Comparison of ENCODE assay signal across 8 cellular contexts in the genomic region with DNA sequence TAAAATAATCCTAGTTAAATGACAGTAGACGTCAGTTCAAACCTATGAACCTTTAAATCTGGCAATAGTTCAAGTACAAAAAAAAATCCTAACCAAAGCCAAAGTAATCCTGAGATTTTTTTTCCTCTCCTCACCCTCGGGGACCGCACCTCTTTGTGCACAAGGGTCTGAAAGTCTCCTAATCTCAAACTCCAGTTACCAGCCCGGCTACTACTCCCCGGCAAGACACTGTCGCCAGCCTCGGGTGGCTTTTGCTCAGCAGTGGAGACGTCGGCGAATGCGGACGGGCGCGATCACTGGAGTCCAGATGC. TPM values are rescaled to one million over a fixed set of nuclear protein-coding genes. Genes with fewer than 3 reads are reported as not detected.
DNase-seq lines count a peak whose midpoint lies in the region; ATAC-seq and TF ChIP-seq lines count a peak whose summit lies in the region.

No MANE protein-coding gene starts in this region.

- H3K4me3 Mint-ChIP-seq in MCF 10A (ENCODE audit: unreplicated experiment): peak overlapping the region; percentile 86
- peak overlapping the region; percentile 91 for H3K4me3 Mint-ChIP-seq in mesothelial cell of epicardium

- BruUV-seq in IMR-90 (replicated peaks; lab: Mats Ljungman, UMichigan): TSS peak; percentile 48
- TSS peak; percentile 41 for BruUV-seq in MCF 10A (replicated peaks; lab: Mats Ljungman, UMichigan)

- H3K9me3 ChIP-seq in IMR-90 (ENCODE audit: control insufficient read depth, insufficient read depth, low read length): no peaks in the 10 kb centered on the region

- H3K27ac Mint-ChIP-seq in MCF 10A (ENCODE audit: low read depth, unreplicated experiment) (peak overlapping the region; percentile 98), mesothelial cell of epicardium (peak overlapping the region; percentile 99)

- H3K9me3 Mint-ChIP-seq in MCF 10A (ENCODE audit: unreplicated experiment) (no peaks in the 10 kb centered on the region), mesothelial cell of epicardium (no peaks in the 10 kb centered on the region)

- H4K91ac ChIP-seq in IMR-90 (ENCODE audit: insufficient read depth, low read depth, low read length): peak overlapping the region; percentile 100

- H3K27me3 Mint-ChIP-seq in MCF 10A (ENCODE audit: insufficient read depth, unreplicated experiment) (no peaks in the 10 kb centered on the region), mesothelial cell of epicardium (ENCODE audit: low read depth) (no peaks in the 10 kb centered on the region)

- TF ChIP-seq POLR2A in IMR-90 (IDR thresholded peaks at IDR 0.05; ENCODE audit: low read depth, low read length): no peak

- H3K4me1 Mint-ChIP-seq in MCF 10A (ENCODE audit: insufficient read depth, unreplicated experiment): peaks cover 29% of the 10 kb centered on the region
- H3K4me1 Mint-ChIP-seq in mesothelial cell of epicardium: peaks cover 39% of the 10 kb centered on the region

- H2BK5ac ChIP-seq in IMR-90 (ENCODE audit: low read depth, low read length, poor library complexity, severe bottlenecking): peak overlapping the region; percentile 98

- peaks cover 3% of the 10 kb centered on the region; the same call in 1 of the 2 replicates for H3K9me1 ChIP-seq in IMR-90 (ENCODE audit: insufficient read depth, low read length)

- H3K79me1 ChIP-seq in IMR-90 (ENCODE audit: low read depth in 1 of 2, low read length in 2 of 2): peaks cover 10 to 35% of the 10 kb centered on the region in 2 experiments; a peak in 2 of 4 replicates

- H2AK9ac ChIP-seq in IMR-90 (replicated peaks; ENCODE audit: low read depth, low read length, poor library complexity): peak overlapping the region; percentile 100

- DNase-seq in GM12864 (ENCODE audit: low read depth): no peak
- DNase-seq in IMR-90: no peak
- no peak for DNase-seq in MCF 10A (ENCODE audit: unreplicated experiment)
- no peak for DNase-seq in mesothelial cell of epicardium (ENCODE audit: low spot score in 2 of 2, unreplicated experiment in 2 of 2)
- no peak for DNase-seq in COLO668 (lab: John Stamatoyannopoulos, UW; ENCODE audit: unreplicated experiment)
- no peak for DNase-seq in EL
- no peak for DNase-seq in stimulated activated CD4-positive, alpha-beta T cell treated with anti-CD3 and anti-CD28 coated beads, Interleukin-4, amount 100 ng/mL, for 1 hour

- H3K4ac ChIP-seq in IMR-90 (ENCODE audit: low read depth, low read length): peak overlapping the region; percentile 95

- peak overlapping the region; percentile 94 for H2AK5ac ChIP-seq in IMR-90 (ENCODE audit: low read depth, low read length)

- POLR2A ChIA-PET in IMR-90 (lab: Charles Lee; ENCODE audit: unreplicated experiment): no interaction called here
- POLR2A ChIA-PET in MCF 10A (lab: Yijun Ruan, JAX): interaction anchor here (0.9 to 11.1 kb wide), 10 partner anchors 8 to 518 kb away, joined by 3 to 327 read pairs (median 10); a partner anchor contains a TSS

- CTCF ChIA-PET in IMR-90 (lab: Yijun Ruan, JAX): no interaction called here
- CTCF ChIA-PET in MCF 10A (lab: Yijun Ruan, JAX): no interaction called here

- peak overlapping the region; percentile 98 for H3K14ac ChIP-seq in IMR-90 (replicated peaks; ENCODE audit: low read depth, low read length)

- no peaks in the 10 kb centered on the region for H3K4me1 ChIP-seq in IMR-90 (ENCODE audit: control insufficient read depth, insufficient read depth, low read length)

- H3K4me2 ChIP-seq in IMR-90 (ENCODE audit: low read depth, low read length): peak overlapping the region; percentile 92; the same call in 1 of the 2 replicates

- H3K4me3 ChIP-seq in GM12864 (ENCODE audit: low read depth, low read length) (peak overlapping the region; percentile 92), IMR-90 (ENCODE audit: insufficient read depth, low read depth, low read length) (peak overlapping the region; percentile 94)

- peak overlapping the region; percentile 97 for H3K23ac ChIP-seq in IMR-90 (ENCODE audit: low read depth, low read length)

- peak overlapping the region; percentile 98 for H3K56ac ChIP-seq in IMR-90 (ENCODE audit: extremely low read depth, insufficient read depth, low read length)

- H2BK15ac ChIP-seq in IMR-90 (ENCODE audit: low read depth, low read length): peak overlapping the region; percentile 38; the same call in 1 of the 3 replicates

- intact Hi-C loops in IMR-90 (cut with micrococcal nuclease) (loop anchor here (2.0 kb wide), 1 partner anchor 144 kb away; a partner anchor contains a TSS), MCF 10A (cut with micrococcal nuclease) (no loop called here)

- ATAC-seq in IMR-90 (ENCODE audit: low read depth) (no peak), HG02610 (IDR thresholded peaks at IDR 0.05; ENCODE audit: unreplicated experiment) (no peak)

- peaks cover 60% of the 10 kb centered on the region for H3K36me3 Mint-ChIP-seq in MCF 10A (ENCODE audit: insufficient read depth, unreplicated experiment)
- peaks cover 7% of the 10 kb centered on the region for H3K36me3 Mint-ChIP-seq in mesothelial cell of epicardium

- H4K20me1 ChIP-seq in IMR-90 (ENCODE audit: insufficient read depth, low read length): peaks cover 31% of the 10 kb centered on the region

- peak overlapping the region; percentile 96 for H3K18ac ChIP-seq in IMR-90 (ENCODE audit: low read depth, low read length)

- no peaks in the 10 kb centered on the region for H3K27me3 ChIP-seq in IMR-90 (ENCODE audit: control insufficient read depth, insufficient read depth, low read length)

- no peak for TF ChIP-seq RAD21 in IMR-90 (IDR thresholded peaks at IDR 0.05; ENCODE audit: low read length)

- peak overlapping the region; percentile 91 for H4K5ac ChIP-seq in IMR-90 (ENCODE audit: low read depth, low read length)

- WGBS in IMR-90 (ENCODE audit: extremely low coverage in 2 of 2, insufficient read length in 1 of 2), 2 experiments: 0% methylated on average over 11 of the region's 14 CpGs; no CpG with 5 or more reads in 1 of the 2 experiments

- dilution Hi-C loops in IMR-90 (cut with HindIII; ENCODE audit: low sequenced_read_pairs, unreplicated experiment): no loop called here

- peak overlapping the region; percentile 81 to 96 for H4K8ac ChIP-seq in IMR-90 (ENCODE audit: low read depth in 2 of 2, low read length in 2 of 2)

- H2AFZ ChIP-seq in IMR-90 (replicated peaks; ENCODE audit: low read length, poor library complexity): peak overlapping the region; percentile 94

- H3K9ac ChIP-seq in IMR-90 (ENCODE audit: low read depth, low read length): peak overlapping the region; percentile 98

- H2BK120ac ChIP-seq in IMR-90 (ENCODE audit: low read depth, low read length): peak overlapping the region; percentile 75

- TF ChIP-seq CTCF in GM12864 (IDR thresholded peaks at IDR 0.05; ENCODE audit: low read depth, low read length, missing control alignments) (no peak), IMR-90 (conservative IDR thresholded peaks at IDR 0.05; ENCODE audit: low read depth, low read length) (no peak), MCF 10A (IDR thresholded peaks at IDR 0.05; ENCODE audit: unreplicated experiment) (no peak), mesothelial cell of epicardium (IDR thresholded peaks at IDR 0.05; ENCODE audit: unreplicated experiment) (no peak)

- H3K27ac ChIP-seq in IMR-90 (ENCODE audit: insufficient read depth, low read length): peak overlapping the region; percentile 98

- in situ Hi-C loops in IMR-90 (cut with MboI; ENCODE audit: low sequenced_read_pairs): no loop called here

- H2BK20ac ChIP-seq in IMR-90 (ENCODE audit: low read depth, low read length): no peak overlapping the region

- peaks cover 10% of the 10 kb centered on the region for H3K36me3 ChIP-seq in IMR-90 (ENCODE audit: control insufficient read depth, insufficient read depth, low read length)

TF ChIP-seq in IMR-90, 13 proteins besides CTCF, POLR2A, EP300 and RAD21:
- TF ChIP-seq NFE2L2 (IDR thresholded peaks at IDR 0.05; ENCODE audit: low read depth, low read length): no peak
- no peak for TF ChIP-seq SMC3 (IDR thresholded peaks at IDR 0.05; ENCODE audit: low read depth, low read length)
- 0 out of 2 replicates have a peak, but pooled peaks have one; percentile 75 for TF ChIP-seq CHD1 (IDR thresholded peaks at IDR 0.05; ENCODE audit: low read depth, low read length)

RNA-seq across cellular contexts. Expression of a gene that starts 0.4 kb away (rescaled TPM):
- total RNA-seq in IMR-90 (2012; rRNA removed) (366 and 369 TPM in 2 replicates), MCF 10A (2022) (212 and 229 TPM in 2 replicates), mesothelial cell of epicardium (284 to 308 TPM (median 303 TPM) in 3 replicates)
- 275 and 278 TPM in 2 replicates for polyA plus RNA-seq in IMR-90 (2012; rRNA removed)
- 60.2 and 117 TPM in 2 replicates for polyA plus RNA-seq in IMR-90 (2012; cell fraction: cytosol; rRNA removed)
- 132 and 517 TPM in 2 replicates for polyA plus RNA-seq in IMR-90 (2012; cell fraction: nucleus; rRNA removed; ENCODE audit: low replicate concordance)

RNA-seq across cellular contexts. Expression of a gene that starts 10.0 kb away (rescaled TPM):
- total RNA-seq in IMR-90 (2012; rRNA removed) (2.9 and 4.2 TPM in 2 replicates), MCF 10A (2022) (3.6 and 4.0 TPM in 2 replicates), mesothelial cell of epicardium (7.6 to 8.8 TPM (median 8.3 TPM) in 3 replicates)
- polyA plus RNA-seq in IMR-90 (2012; rRNA removed): 0.86 and 0.98 TPM in 2 replicates
- 0.20 and 0.30 TPM in 2 replicates for polyA plus RNA-seq in IMR-90 (2012; cell fraction: cytosol; rRNA removed)
- 0.17 and 1.7 TPM in 2 replicates for polyA plus RNA-seq in IMR-90 (2012; cell fraction: nucleus; rRNA removed; ENCODE audit: low replicate concordance)
